In genomic region chr3:39378092-39378491, GRCh38 we compare ENCODE assay signal across 8 cellular contexts. TPM values are rescaled to one million over a fixed set of nuclear protein-coding genes. Genes with fewer than 3 reads are reported as not detected.
DNase-seq lines count a peak whose midpoint lies in the region; ATAC-seq and TF ChIP-seq lines count a peak whose summit lies in the region.

No MANE protein-coding gene starts in this region.

- peak overlapping the region; percentile 21 for H3K27ac Mint-ChIP-seq in T-helper 17 cell
- no peak overlapping the region for H3K27ac Mint-ChIP-seq in chondrocyte (ENCODE audit: unreplicated experiment)
- H3K27ac Mint-ChIP-seq in naive B cell, result peak overlapping the region in 2 of 6 donors; percentile 40 to 68

- H3K4me1 Mint-ChIP-seq in T-helper 17 cell (peaks cover 9% of the 10 kb centered on the region), chondrocyte (ENCODE audit: low read depth) (peaks cover 7% of the 10 kb centered on the region), naive B cell (peaks cover under 1 to 11% (median 6%) of the 10 kb centered on the region in 3 donors)

- DNase-seq in T-helper 17 cell (peak; percentile 19 to 52 (median 28)), chondrocyte (ENCODE audit: low spot score) (no peak), naive B cell (peak; percentile 31), aorta (no peak), NCI-H1105 (lab: John Stamatoyannopoulos, UW) (no peak), globus pallidus (ENCODE audit: low spot score) (no peak)

- intact Hi-C loops in aorta (cut with DNase I), result no loop called here

- no peaks in the 10 kb centered on the region for H3K4me1 ChIP-seq in aorta (ENCODE audit: control insufficient read depth in 1 of 2, insufficient read depth in 2 of 2, low read length in 2 of 2)

- H3K9me3 ChIP-seq in T-helper 17 cell (ENCODE audit: control insufficient read depth, low read length, poor library complexity, severe bottlenecking), result no peaks in the 10 kb centered on the region
- peaks cover 4% of the 10 kb centered on the region for H3K9me3 ChIP-seq in aorta (ENCODE audit: control insufficient read depth, low read length)

- no peaks in the 10 kb centered on the region for H3K27me3 ChIP-seq in aorta (ENCODE audit: control insufficient read depth in 1 of 2, insufficient read depth in 2 of 2, low read length in 1 of 2)

- 20 to 26% methylated on average over 4 of the region's 4 CpGs for WGBS in aorta, 2 donors

- H3K36me3 ChIP-seq in aorta (ENCODE audit: control insufficient read depth in 1 of 2, insufficient read depth in 2 of 2, low read length in 1 of 2), result no peaks in the 10 kb centered on the region

- ATAC-seq in GM18499 (IDR thresholded peaks at IDR 0.05; ENCODE audit: insufficient read depth, unreplicated experiment) (peak; percentile 57), HG02981 (IDR thresholded peaks at IDR 0.05; ENCODE audit: unreplicated experiment) (peak; percentile 55), T-helper 17 cell (peak; percentile 86), naive B cell (ENCODE audit: low read depth in 2 of 2) (peak; percentile 72 to 74), aorta (ENCODE audit: low FRiP score) (peak; percentile 30)

- no peak overlapping the region for H3K27ac ChIP-seq in aorta (ENCODE audit: low read depth in 1 of 2, low read length in 2 of 2)

- TF ChIP-seq CTCF in chondrocyte (IDR thresholded peaks at IDR 0.05), result peak; percentile 73

- no peak overlapping the region for H3K4me3 ChIP-seq in aorta (ENCODE audit: low read length in 2 of 2)

- H3K9me3 Mint-ChIP-seq in chondrocyte (ENCODE audit: low read depth), result no peaks in the 10 kb centered on the region
- no peaks in the 10 kb centered on the region for H3K9me3 Mint-ChIP-seq in naive B cell

- H3K36me3 Mint-ChIP-seq in T-helper 17 cell (ENCODE audit: low read depth), result peaks cover 1% of the 10 kb centered on the region
- H3K36me3 Mint-ChIP-seq in chondrocyte (ENCODE audit: low read depth), result no peaks in the 10 kb centered on the region
- H3K36me3 Mint-ChIP-seq in naive B cell, result no peaks in the 10 kb centered on the region

- H3K27me3 Mint-ChIP-seq in T-helper 17 cell (peaks cover 24% of the 10 kb centered on the region), chondrocyte (ENCODE audit: low read depth) (peaks cover 3% of the 10 kb centered on the region), naive B cell (peaks cover 6 to 14% (median 9%) of the 10 kb centered on the region in 3 donors)

- H3K4me3 Mint-ChIP-seq in T-helper 17 cell, result no peak overlapping the region
- H3K4me3 Mint-ChIP-seq in chondrocyte (ENCODE audit: unreplicated experiment), result no peak overlapping the region
- peak overlapping the region in 1 of 8 donors; percentile 68 for H3K4me3 Mint-ChIP-seq in naive B cell

RNA-seq across cellular contexts. Expression of gene SLC25A38, which starts 5.1 kb away (rescaled TPM):
- total RNA-seq in T-helper 17 cell (10 to 100 TPM; 39.9 to 55.4 TPM), chondrocyte (26.3 to 29.5 TPM (median 26.5 TPM) in 3 replicates), aorta (10 to 100 TPM; 18.0 to 18.6 TPM)
- polyA plus RNA-seq in naive B cell (ENCODE audit: low read depth in 6 of 6) (10 to 100 TPM; 44.4 to 70.4 (median 56.5) TPM), aorta (10 to 100 TPM; 25.7 to 31.2 TPM)

RNA-seq across cellular contexts. Expression of gene RPSA, which starts 28.4 kb away (rescaled TPM):
- total RNA-seq in T-helper 17 cell (1,000 to 10,000 TPM; 1,939 to 2,030 TPM), chondrocyte (714 to 870 TPM (median 723 TPM) in 3 replicates), aorta (100 to 1,000 TPM; 479 to 672 TPM)
- polyA plus RNA-seq in naive B cell (ENCODE audit: low read depth in 6 of 6) (1,000 to 10,000 TPM; 1,144 to 1,512 (median 1,204) TPM), aorta (1,000 to 10,000 TPM; 1,232 to 1,557 TPM)

RNA-seq across cellular contexts. Expression of gene CCR8, which starts 48.6 kb away (rescaled TPM):
- total RNA-seq in T-helper 17 cell, result 1 to 10 TPM; 2.5 to 9.0 TPM
- not detected in 3 replicates for total RNA-seq in chondrocyte
- not detected for polyA plus RNA-seq in naive B cell (ENCODE audit: low read depth in 6 of 6)
- total RNA-seq in aorta, result not detected
- not detected for polyA plus RNA-seq in aorta

Comparison
In these comparisons a context has a peak if more than half of its experiments do, and no peak if none do; other contexts are left out.
1. ATAC-seq: peak in every context shown above with its lines; median percentile 86 in T-helper 17 cell; 73 in naive B cell; 57 in GM18499; 55 in HG02981; 30 in aorta.
2. DNase-seq: peak in T-helper 17 cell (3 of 3) and naive B cell (single experiment); none in chondrocyte (single experiment), aorta (0 of 2), NCI-H1105 (single experiment) and globus pallidus (single experiment).